ENCODE assay signal across 1 cellular context in genomic region chrX:44897539-44897938, GRCh38.
TF ChIP-seq lines count a peak whose summit lies in the region.

No MANE protein-coding gene starts in this region.

TF ChIP-seq in K562, 482 proteins besides CTCF, POLR2A, EP300 and RAD21:
- TF ChIP-seq XRCC3 (IDR thresholded peaks at IDR 0.05) (no peak), ZBTB7A (IDR thresholded peaks at IDR 0.05; ENCODE audit: borderline replicate concordance, control insufficient read depth, low read depth, low read length) (no peak), VEZF1 (CRISPR knock-in tag; IDR thresholded peaks at IDR 0.05) (no peak), ZNF707 (CRISPR knock-in tag; conservative IDR thresholded peaks at IDR 0.05) (no peak), ZNF3 (CRISPR knock-in tag; IDR thresholded peaks at IDR 0.05) (no peak), ETS2 (tag; IDR thresholded peaks at IDR 0.05; ENCODE audit: borderline replicate concordance, poor library complexity, severe bottlenecking) (no peak), CREB1 (IDR thresholded peaks at IDR 0.05) (no peak), CREB1 (CRISPR knock-in tag; IDR thresholded peaks at IDR 0.05) (no peak), ZBTB5 (IDR thresholded peaks at IDR 0.05) (no peak), ZNF175 (CRISPR knock-in tag; IDR thresholded peaks at IDR 0.05; ENCODE audit: low read depth) (no peak), CBFB (CRISPR knock-in tag; IDR thresholded peaks at IDR 0.05) (no peak), HDAC8 (tag; IDR thresholded peaks at IDR 0.05) (no peak), RBM17 (IDR thresholded peaks at IDR 0.05; ENCODE audit: borderline replicate concordance, low read depth, low read length) (no peak), REST (CRISPR knock-in tag; IDR thresholded peaks at IDR 0.05; ENCODE audit: low read depth) (no peak), NRF1 (conservative IDR thresholded peaks at IDR 0.05 in 1 of 2, IDR thresholded peaks at IDR 0.05 in 1 of 2) (no peak)
